ENCODE assay signal across 20 cellular contexts in the genomic region with DNA sequence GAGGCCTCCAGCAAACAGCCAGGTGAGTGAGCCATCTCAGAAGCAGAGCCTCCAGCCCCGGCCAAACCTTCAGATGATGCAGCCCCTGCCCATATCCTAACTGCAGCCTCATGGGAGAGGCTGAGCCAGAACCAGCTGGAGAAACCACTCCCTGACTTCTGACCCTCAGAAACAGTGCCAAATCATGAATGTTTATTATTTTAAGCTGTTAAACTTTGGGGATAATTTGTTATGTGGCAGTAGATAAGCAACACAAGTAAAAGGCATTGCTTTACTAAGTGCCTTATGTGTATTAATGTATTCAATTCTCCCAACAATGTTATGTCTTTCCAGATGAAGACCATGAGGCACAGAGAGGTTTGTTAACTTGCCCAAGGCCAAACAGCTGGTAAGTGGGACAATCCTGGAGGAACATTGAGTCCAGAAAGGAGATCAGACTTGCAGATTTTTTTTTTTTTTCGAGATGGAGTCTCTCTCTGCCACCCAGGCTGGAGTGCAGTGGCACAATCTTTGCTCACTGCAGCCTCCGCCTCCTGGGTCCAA.
"Had no signal": no experiment of that assay in that cellular context is flagged by ENCODE, and none has a peak within 500 bp of the region (broad histone marks: within the 10 kb centered on the region; RNA-seq: fewer than 3 reads in every experiment).

No MANE protein-coding gene starts in this region.

- DNase-seq: activated CD4-positive, alpha-beta T cell treated with anti-CD3 and anti-CD28 coated beads for 36 hours; activated CD8-positive, alpha-beta memory T cell treated with anti-CD3 and anti-CD28 coated beads, Interleukin-2, amount 50 U/mL, for 48 hours; activated gamma-delta T cell; activated T-cell treated with anti-CD3 and anti-CD28 coated beads, Interleukin-2, amount 50 U/mL, for 72 hours; dermis blood vessel endothelial cell; effector memory CD4-positive, alpha-beta T cell; esophagus squamous epithelium; heart left ventricle; immature natural killer cell; mesenchymal stem cell; mucosa of descending colon; naive B cell; pancreas; sigmoid colon; stimulated activated naive CD4-positive, alpha-beta T cell; upper lobe of right lung had no signal

- H3K36me3 Mint-ChIP-seq: activated naive CD4-positive, alpha-beta T cell treated with anti-CD3 and anti-CD28 coated beads, Interleukin-2, amount 50 U/mL, for 24 hours; WTC11 had no signal

- H3K4me1 ChIP-seq: gastroesophageal sphincter, pancreas, sigmoid colon, upper lobe of right lung had no signal

- H3K27ac ChIP-seq: cardiac muscle cell, esophagus squamous epithelium, gastroesophageal sphincter, heart left ventricle, pancreas, sigmoid colon, upper lobe of right lung had no signal

- H3K4me3 ChIP-seq: cardiac muscle cell, esophagus squamous epithelium, gastroesophageal sphincter, heart left ventricle, mucosa of descending colon, pancreas, sigmoid colon, upper lobe of right lung had no signal

- H3K9me3 ChIP-seq: esophagus squamous epithelium, gastroesophageal sphincter, heart left ventricle, mucosa of descending colon, pancreas, sigmoid colon, upper lobe of right lung had no signal

- H3K27me3 ChIP-seq: cardiac muscle cell, gastroesophageal sphincter, heart left ventricle, pancreas, sigmoid colon, upper lobe of right lung had no signal

- H3K27me3 Mint-ChIP-seq: activated CD4-positive, alpha-beta T cell treated with anti-CD3 and anti-CD28 coated beads for 36 hours; activated naive CD4-positive, alpha-beta T cell treated with anti-CD3 and anti-CD28 coated beads, Interleukin-2, amount 50 U/mL, for 24 hours had no signal

- H3K4me3 Mint-ChIP-seq: activated CD4-positive, alpha-beta T cell treated with anti-CD3 and anti-CD28 coated beads for 36 hours; activated naive CD4-positive, alpha-beta T cell treated with anti-CD3 and anti-CD28 coated beads, Interleukin-2, amount 50 U/mL, for 24 hours; activated T-cell treated with anti-CD3 and anti-CD28 coated beads, Interleukin-2, amount 50 U/mL, for 72 hours; immature natural killer cell; naive B cell; WTC11 had no signal

- H3K9me3 Mint-ChIP-seq: activated naive CD4-positive, alpha-beta T cell treated with anti-CD3 and anti-CD28 coated beads, Interleukin-2, amount 50 U/mL, for 24 hours; activated T-cell treated with anti-CD3 and anti-CD28 coated beads, Interleukin-2, amount 50 U/mL, for 72 hours; immature natural killer cell; naive B cell; WTC11 had no signal

- H3K36me3 ChIP-seq: cardiac muscle cell, esophagus squamous epithelium, gastroesophageal sphincter, heart left ventricle, pancreas, sigmoid colon, upper lobe of right lung had no signal

- H3K27ac Mint-ChIP-seq: activated CD4-positive, alpha-beta T cell treated with anti-CD3 and anti-CD28 coated beads for 36 hours; activated naive CD4-positive, alpha-beta T cell treated with anti-CD3 and anti-CD28 coated beads, Interleukin-2, amount 50 U/mL, for 24 hours; activated T-cell treated with anti-CD3 and anti-CD28 coated beads, Interleukin-2, amount 50 U/mL, for 72 hours; WTC11 had no signal

- H3K4me1 Mint-ChIP-seq: immature natural killer cell had no signal
